Comparison of ENCODE assay signal across 8 cellular contexts in genomic region chr5:77893225-77893860, GRCh38.
DNase-seq lines count a peak whose midpoint lies in the region; ATAC-seq and TF ChIP-seq lines count a peak whose summit lies in the region.

No MANE protein-coding gene starts in this region.

- TF ChIP-seq CTCF in astrocyte of the spinal cord (IDR thresholded peaks at IDR 0.05; ENCODE audit: low read depth, low read length) (no peak), lung (IDR thresholded peaks at IDR 0.05; ENCODE audit: control extremely low read depth, extremely low read depth) (no peak)

- DNase-seq in AG08396 (ENCODE audit: low spot score) (peak; percentile 86), HUDEP-2 (lab: John Stamatoyannopoulos, UW; ENCODE audit: unreplicated experiment in 76 of 76) (peak in 54 of 76 experiments; percentile 2 to 75 (median 38)), astrocyte of the spinal cord (ENCODE audit: low read depth, low spot score) (peak; percentile 98), lung (ENCODE audit: low spot score) (no peak), G401 (ENCODE audit: low spot score) (no peak), HuH-7.5 (ENCODE audit: low spot score) (no peak)
- DNase-seq in activated naive CD4-positive, alpha-beta T cell (lab: John Stamatoyannopoulos, UW) = no peak

- H3K4me3 ChIP-seq in astrocyte of the spinal cord (ENCODE audit: low read depth, low read length) = no peak overlapping the region
- no peak overlapping the region for H3K4me3 ChIP-seq in lung

- no peaks in the 10 kb centered on the region for H3K9me3 ChIP-seq in lung (ENCODE audit: control insufficient read depth in 2 of 2, insufficient read depth in 1 of 2, low read length in 1 of 2)

- no peak overlapping the region for H3K27ac ChIP-seq in lung (ENCODE audit: low read depth in 1 of 2, low read length in 1 of 2)

- H3K4me1 ChIP-seq in lung (ENCODE audit: control insufficient read depth in 2 of 2, insufficient read depth in 2 of 2, low read length in 2 of 2) = no peaks in the 10 kb centered on the region

- 76 to 82% methylated on average over 3 of the region's 3 CpGs for WGBS in lung, 2 donors

- no peaks in the 10 kb centered on the region for H3K27me3 ChIP-seq in lung (ENCODE audit: control insufficient read depth, insufficient read depth)

- H3K36me3 ChIP-seq in lung (ENCODE audit: control insufficient read depth in 2 of 2, insufficient read depth in 2 of 2, low read length in 2 of 2) = no peaks in the 10 kb centered on the region

- peak; percentile 67 for ATAC-seq in lung (ENCODE audit: insufficient read depth, low FRiP score)
- ATAC-seq in GM21619 (IDR thresholded peaks at IDR 0.05; ENCODE audit: unreplicated experiment) = no peak

- in situ Hi-C loops in astrocyte of the spinal cord (cut with HindIII; ENCODE audit: low sequenced_read_pairs) = no loop called here
- in situ Hi-C loops in G401 (cut with HindIII; ENCODE audit: low sequenced_read_pairs) = no loop called here

Comparison
In these comparisons a context has a peak if more than half of its experiments do, and no peak if none do; other contexts are left out.
1. DNase-seq: peak in AG08396 (single experiment), HUDEP-2 (54 of 76) and astrocyte of the spinal cord (single experiment); none in lung (single experiment), G401 (single experiment), HuH-7.5 (single experiment) and activated naive CD4-positive, alpha-beta T cell (0 of 4).